In the genomic region with DNA sequence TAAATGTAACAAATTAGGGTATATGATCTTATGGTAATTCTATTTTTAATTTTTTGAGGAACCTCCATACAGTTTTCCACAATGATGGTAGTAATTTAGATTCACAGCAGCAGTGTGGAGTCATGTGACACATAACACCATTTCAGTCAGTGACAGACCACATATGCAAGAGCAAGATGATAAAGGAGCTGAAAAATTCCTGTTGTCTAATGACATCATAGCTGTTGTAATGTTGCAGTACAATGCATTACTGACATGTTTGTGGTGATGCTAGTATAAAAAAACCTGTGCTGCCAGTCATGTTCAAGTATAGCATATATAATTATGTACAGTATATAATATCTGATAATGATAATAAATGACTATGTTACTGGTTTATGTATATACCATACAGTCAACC, we compare ENCODE assay signal across 2 cellular contexts.
TF ChIP-seq lines count a peak whose summit lies in the region.

No MANE protein-coding gene starts in this region.

TF ChIP-seq in IMR-90, 13 proteins besides CTCF, POLR2A, EP300 and RAD21:
- TF ChIP-seq BHLHE40 (IDR thresholded peaks at IDR 0.05; ENCODE audit: low read depth, low read length) (no peak), MXI1 (IDR thresholded peaks at IDR 0.05; ENCODE audit: borderline replicate concordance, low read depth, low read length) (no peak)

TF ChIP-seq in GM12878, 131 proteins besides CTCF, POLR2A, EP300 and RAD21:
- TF ChIP-seq CHD4 (IDR thresholded peaks at IDR 0.05) (no peak), SUZ12 (IDR thresholded peaks at IDR 0.05; ENCODE audit: unreplicated experiment) (no peak), ZNF217 (IDR thresholded peaks at IDR 0.05) (no peak), TCF12 (IDR thresholded peaks at IDR 0.05; ENCODE audit: low read depth, low read length) (no peak), SRF (IDR thresholded peaks at IDR 0.05; ENCODE audit: low read depth in 2 of 2, low read length in 2 of 2) (no peak), DPF2 (IDR thresholded peaks at IDR 0.05) (no peak), CREM (IDR thresholded peaks at IDR 0.05; ENCODE audit: low read depth) (no peak), NFIC (IDR thresholded peaks at IDR 0.05; ENCODE audit: low read depth, low read length) (no peak), MLLT1 (IDR thresholded peaks at IDR 0.05) (no peak), SREBF2 (IDR thresholded peaks at IDR 0.05; ENCODE audit: low read length) (no peak), ETV6 (conservative IDR thresholded peaks at IDR 0.05 in 1 of 2, IDR thresholded peaks at IDR 0.05 in 1 of 2; ENCODE audit: borderline replicate concordance in 1 of 2, low read depth in 1 of 2) (no peak), STAT1 (conservative IDR thresholded peaks at IDR 0.05) (no peak), MTA3 (IDR thresholded peaks at IDR 0.05; ENCODE audit: borderline replicate concordance, low read length) (no peak)
- TF ChIP-seq, protein P1, sequence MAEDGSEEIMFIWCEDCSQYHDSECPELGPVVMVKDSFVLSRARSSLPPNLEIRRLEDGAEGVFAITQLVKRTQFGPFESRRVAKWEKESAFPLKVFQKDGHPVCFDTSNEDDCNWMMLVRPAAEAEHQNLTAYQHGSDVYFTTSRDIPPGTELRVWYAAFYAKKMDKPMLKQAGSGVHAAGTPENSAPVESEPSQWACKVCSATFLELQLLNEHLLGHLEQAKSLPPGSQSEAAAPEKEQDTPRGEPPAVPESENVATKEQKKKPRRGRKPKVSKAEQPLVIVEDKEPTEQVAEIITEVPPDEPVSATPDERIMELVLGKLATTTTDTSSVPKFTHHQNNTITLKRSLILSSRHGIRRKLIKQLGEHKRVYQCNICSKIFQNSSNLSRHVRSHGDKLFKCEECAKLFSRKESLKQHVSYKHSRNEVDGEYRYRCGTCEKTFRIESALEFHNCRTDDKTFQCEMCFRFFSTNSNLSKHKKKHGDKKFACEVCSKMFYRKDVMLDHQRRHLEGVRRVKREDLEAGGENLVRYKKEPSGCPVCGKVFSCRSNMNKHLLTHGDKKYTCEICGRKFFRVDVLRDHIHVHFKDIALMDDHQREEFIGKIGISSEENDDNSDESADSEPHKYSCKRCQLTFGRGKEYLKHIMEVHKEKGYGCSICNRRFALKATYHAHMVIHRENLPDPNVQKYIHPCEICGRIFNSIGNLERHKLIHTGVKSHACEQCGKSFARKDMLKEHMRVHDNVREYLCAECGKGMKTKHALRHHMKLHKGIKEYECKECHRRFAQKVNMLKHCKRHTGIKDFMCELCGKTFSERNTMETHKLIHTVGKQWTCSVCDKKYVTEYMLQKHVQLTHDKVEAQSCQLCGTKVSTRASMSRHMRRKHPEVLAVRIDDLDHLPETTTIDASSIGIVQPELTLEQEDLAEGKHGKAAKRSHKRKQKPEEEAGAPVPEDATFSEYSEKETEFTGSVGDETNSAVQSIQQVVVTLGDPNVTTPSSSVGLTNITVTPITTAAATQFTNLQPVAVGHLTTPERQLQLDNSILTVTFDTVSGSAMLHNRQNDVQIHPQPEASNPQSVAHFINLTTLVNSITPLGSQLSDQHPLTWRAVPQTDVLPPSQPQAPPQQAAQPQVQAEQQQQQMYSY (CRISPR knock-in tag; IDR thresholded peaks at IDR 0.05) = no peak
- TF ChIP-seq, protein P2, sequence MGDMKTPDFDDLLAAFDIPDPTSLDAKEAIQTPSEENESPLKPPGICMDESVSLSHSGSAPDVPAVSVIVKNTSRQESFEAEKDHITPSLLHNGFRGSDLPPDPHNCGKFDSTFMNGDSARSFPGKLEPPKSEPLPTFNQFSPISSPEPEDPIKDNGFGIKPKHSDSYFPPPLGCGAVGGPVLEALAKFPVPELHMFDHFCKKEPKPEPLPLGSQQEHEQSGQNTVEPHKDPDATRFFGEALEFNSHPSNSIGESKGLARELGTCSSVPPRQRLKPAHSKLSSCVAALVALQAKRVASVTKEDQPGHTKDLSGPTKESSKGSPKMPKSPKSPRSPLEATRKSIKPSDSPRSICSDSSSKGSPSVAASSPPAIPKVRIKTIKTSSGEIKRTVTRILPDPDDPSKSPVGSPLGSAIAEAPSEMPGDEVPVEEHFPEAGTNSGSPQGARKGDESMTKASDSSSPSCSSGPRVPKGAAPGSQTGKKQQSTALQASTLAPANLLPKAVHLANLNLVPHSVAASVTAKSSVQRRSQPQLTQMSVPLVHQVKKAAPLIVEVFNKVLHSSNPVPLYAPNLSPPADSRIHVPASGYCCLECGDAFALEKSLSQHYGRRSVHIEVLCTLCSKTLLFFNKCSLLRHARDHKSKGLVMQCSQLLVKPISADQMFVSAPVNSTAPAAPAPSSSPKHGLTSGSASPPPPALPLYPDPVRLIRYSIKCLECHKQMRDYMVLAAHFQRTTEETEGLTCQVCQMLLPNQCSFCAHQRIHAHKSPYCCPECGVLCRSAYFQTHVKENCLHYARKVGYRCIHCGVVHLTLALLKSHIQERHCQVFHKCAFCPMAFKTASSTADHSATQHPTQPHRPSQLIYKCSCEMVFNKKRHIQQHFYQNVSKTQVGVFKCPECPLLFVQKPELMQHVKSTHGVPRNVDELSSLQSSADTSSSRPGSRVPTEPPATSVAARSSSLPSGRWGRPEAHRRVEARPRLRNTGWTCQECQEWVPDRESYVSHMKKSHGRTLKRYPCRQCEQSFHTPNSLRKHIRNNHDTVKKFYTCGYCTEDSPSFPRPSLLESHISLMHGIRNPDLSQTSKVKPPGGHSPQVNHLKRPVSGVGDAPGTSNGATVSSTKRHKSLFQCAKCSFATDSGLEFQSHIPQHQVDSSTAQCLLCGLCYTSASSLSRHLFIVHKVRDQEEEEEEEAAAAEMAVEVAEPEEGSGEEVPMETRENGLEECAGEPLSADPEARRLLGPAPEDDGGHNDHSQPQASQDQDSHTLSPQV (IDR thresholded peaks at IDR 0.05) = no peak
